In genomic region chr10:11743461-11744338, GRCh38 we compare ENCODE assay signal across 11 cellular contexts. TPM values are rescaled to one million over a fixed set of nuclear protein-coding genes. Genes with fewer than 3 reads are reported as not detected.
DNase-seq lines count a peak whose midpoint lies in the region; ATAC-seq, FAIRE-seq and TF ChIP-seq lines count a peak whose summit lies in the region.
"Had no signal": no experiment of that assay in that cellular context is flagged by ENCODE, and none has a peak within 500 bp of the region (broad histone marks: within the 10 kb centered on the region; RNA-seq: fewer than 3 reads in every experiment).

No MANE protein-coding gene starts in this region.

- H3K9me3 ChIP-seq in CD8-positive, alpha-beta T cell (ENCODE audit: low read length): no peaks in the 10 kb centered on the region
- H3K9me3 ChIP-seq: sigmoid colon had no signal

- no peak for FAIRE-seq in GM12891 (lab: Jason Lieb, UNC)

- intact Hi-C loops in CD8-positive, alpha-beta T cell (cut with DNase I, micrococcal nuclease): loop anchor here in 1 of 2 experiments (10.0 kb wide), 1 partner anchor 129 kb away; the partner anchor contains the start of gene USP6NL
- intact Hi-C loops in activated B cell treated with CpG ODN at 0.5 μM for 24 hours (cut with micrococcal nuclease): no loop called here

- no peak overlapping the region for H3K4me3 ChIP-seq in CD8-positive, alpha-beta T cell (ENCODE audit: low read depth, low read length)

- peaks cover 8% of the 10 kb centered on the region for H3K4me1 ChIP-seq in CD8-positive, alpha-beta T cell (ENCODE audit: insufficient read depth, low read length)
- H3K4me1 ChIP-seq in foreskin keratinocyte: no peaks in the 10 kb centered on the region

- no peaks in the 10 kb centered on the region for H3K36me3 Mint-ChIP-seq in CD8-positive, alpha-beta T cell
- H3K36me3 Mint-ChIP-seq in activated B cell treated with CpG ODN at 0.5 μM for 24 hours (ENCODE audit: low read depth): no peaks in the 10 kb centered on the region

- H3K27me3 ChIP-seq in CD8-positive, alpha-beta T cell (ENCODE audit: insufficient read depth, low read length): no peaks in the 10 kb centered on the region
- H3K27me3 ChIP-seq in foreskin keratinocyte: no peaks in the 10 kb centered on the region

- no peak for ATAC-seq in CD8-positive, alpha-beta T cell
- ATAC-seq in activated B cell treated with CpG ODN at 0.5 μM for 24 hours (ENCODE audit: low read depth): no peak
- ATAC-seq in foreskin keratinocyte: peak; percentile 2
- peak; percentile 4 for ATAC-seq in omental fat pad (ENCODE audit: low FRiP score)
- ATAC-seq in GM21529 (IDR thresholded peaks at IDR 0.05; ENCODE audit: unreplicated experiment): no peak

- TF ChIP-seq POLR2A in GM12891 (IDR thresholded peaks at IDR 0.05; ENCODE audit: low read depth, low read length): no peak

- peak overlapping the region; percentile 64 for H3K4me3 Mint-ChIP-seq in CD8-positive, alpha-beta T cell
- peak overlapping the region; percentile 68 for H3K4me3 Mint-ChIP-seq in activated B cell treated with CpG ODN at 0.5 μM for 24 hours
- H3K4me3 Mint-ChIP-seq: activated CD4-positive, alpha-beta memory T cell treated with anti-CD3 and anti-CD28 coated beads, Interleukin-2, amount 10 ng/mL, durations not matched to agents 7 days and 5 days had no signal

- peaks cover 9% of the 10 kb centered on the region for H3K27me3 Mint-ChIP-seq in CD8-positive, alpha-beta T cell (ENCODE audit: low read depth)
- H3K27me3 Mint-ChIP-seq in activated B cell treated with CpG ODN at 0.5 μM for 24 hours: no peaks in the 10 kb centered on the region

- no peak for DNase-seq in CD8-positive, alpha-beta T cell
- DNase-seq in activated B cell treated with CpG ODN at 0.5 μM for 24 hours (no peak), foreskin keratinocyte (no peak), omental fat pad (ENCODE audit: low spot score) (no peak), GM13976 (ENCODE audit: low spot score) (no peak), GM12891 (ENCODE audit: insufficient read length, low spot score) (no peak), NCI-H446 treated with DMSO at 0.1 percent for 48 hours (lab: John Stamatoyannopoulos, UW) (no peak)
- DNase-seq: activated CD4-positive, alpha-beta memory T cell treated with anti-CD3 and anti-CD28 coated beads, Interleukin-2, amount 10 ng/mL, durations not matched to agents 7 days and 5 days; NCI-H1694; sigmoid colon had no signal

- H3K4me1 Mint-ChIP-seq in CD8-positive, alpha-beta T cell (ENCODE audit: low read depth): peaks cover 16% of the 10 kb centered on the region
- H3K4me1 Mint-ChIP-seq in activated B cell treated with CpG ODN at 0.5 μM for 24 hours: peaks cover 13% of the 10 kb centered on the region

- no peak overlapping the region for H3K27ac ChIP-seq in CD8-positive, alpha-beta T cell (ENCODE audit: low read depth, low read length)
- H3K27ac ChIP-seq in foreskin keratinocyte: no peak overlapping the region

- TF ChIP-seq CTCF in CD8-positive, alpha-beta T cell (IDR thresholded peaks at IDR 0.05): no peak
- TF ChIP-seq CTCF in activated B cell treated with CpG ODN at 0.5 μM for 24 hours (IDR thresholded peaks at IDR 0.05): no peak
- TF ChIP-seq CTCF in foreskin keratinocyte (conservative IDR thresholded peaks at IDR 0.05): no peak
- TF ChIP-seq CTCF in omental fat pad (IDR thresholded peaks at IDR 0.05): no peak
- TF ChIP-seq CTCF in GM13976 (IDR thresholded peaks at IDR 0.05; ENCODE audit: borderline replicate concordance, control extremely low read depth, extremely low read depth, insufficient read depth, missing control alignments): no peak

- H3K27ac Mint-ChIP-seq in CD8-positive, alpha-beta T cell: no peak overlapping the region
- peak overlapping the region; percentile 41 for H3K27ac Mint-ChIP-seq in activated B cell treated with CpG ODN at 0.5 μM for 24 hours
- H3K27ac Mint-ChIP-seq: activated CD4-positive, alpha-beta memory T cell treated with anti-CD3 and anti-CD28 coated beads, Interleukin-2, amount 10 ng/mL, durations not matched to agents 7 days and 5 days had no signal

- CTCF ChIA-PET in CD8-positive, alpha-beta T cell (lab: Charles Lee): interaction anchor here (1.5 kb wide), 1 partner anchor 228 kb away, joined by 5 read pairs; no protein-coding TSS in a partner anchor
- CTCF ChIA-PET in activated B cell treated with CpG ODN at 0.5 μM for 24 hours (lab: Charles Lee): no interaction called here

- POLR2A ChIA-PET in CD8-positive, alpha-beta T cell (lab: Charles Lee): interaction anchor here (0.6 kb wide), 1 partner anchor 173 kb away, joined by 4 read pairs; no protein-coding TSS in a partner anchor
- POLR2A ChIA-PET in activated B cell treated with CpG ODN at 0.5 μM for 24 hours (lab: Charles Lee): no interaction called here

- in situ Hi-C loops in GM13976 (cut with MboI; ENCODE audit: low sequenced_read_pairs, unreplicated experiment): no loop called here

- no peaks in the 10 kb centered on the region for H3K36me3 ChIP-seq in CD8-positive, alpha-beta T cell (ENCODE audit: insufficient read depth, low read length)
- H3K36me3 ChIP-seq: sigmoid colon had no signal

- no peaks in the 10 kb centered on the region for H3K9me3 Mint-ChIP-seq in CD8-positive, alpha-beta T cell
- no peaks in the 10 kb centered on the region for H3K9me3 Mint-ChIP-seq in activated B cell treated with CpG ODN at 0.5 μM for 24 hours

TF ChIP-seq in GM12891, 5 proteins besides CTCF, POLR2A, EP300 and RAD21:
- TF ChIP-seq SPI1 (IDR thresholded peaks at IDR 0.05; ENCODE audit: low read depth, low read length): no peak
- TF ChIP-seq POLR2AphosphoS5 (IDR thresholded peaks at IDR 0.05; ENCODE audit: low read depth, low read length): no peak
- no peak for TF ChIP-seq PAX5 (IDR thresholded peaks at IDR 0.05; ENCODE audit: insufficient read depth, low read length, severe bottlenecking)

RNA-seq across cellular contexts. Expression of gene ECHDC3, which starts 1.5 kb away (rescaled TPM):
- total RNA-seq in CD8-positive, alpha-beta T cell: 1 to 10 TPM in 1 of 2 experiments, under 1 TPM in 1; 0.90 to 1.3 TPM
- 10.1 and 12.5 TPM in 2 replicates for total RNA-seq in activated B cell treated with CpG ODN at 0.5 μM for 24 hours
- 10.4 and 13.4 TPM in 2 replicates for total RNA-seq in foreskin keratinocyte
- 11.0 and 14.4 TPM in 2 replicates for polyA plus RNA-seq in foreskin keratinocyte
- total RNA-seq in omental fat pad: 100 to 1,000 TPM; 138 to 577 (median 292) TPM
- polyA plus RNA-seq in GM12891 (2012; ENCODE audit: low read depth, missing spikeins): 5.9 TPM
- total RNA-seq: activated CD4-positive, alpha-beta memory T cell treated with anti-CD3 and anti-CD28 coated beads, Interleukin-2, amount 10 ng/mL, durations not matched to agents 7 days and 5 days had no signal

Comparison
In these comparisons a context has a peak if more than half of its experiments do, and no peak if none do; other contexts are left out.
1. ATAC-seq: peak in foreskin keratinocyte (single experiment) and omental fat pad (single experiment); none in CD8-positive, alpha-beta T cell (single experiment), activated B cell treated with CpG ODN at 0.5 μM for 24 hours (single experiment) and GM21529 (single experiment).